ENCODE assay signal across 12 cellular contexts in the genomic region with DNA sequence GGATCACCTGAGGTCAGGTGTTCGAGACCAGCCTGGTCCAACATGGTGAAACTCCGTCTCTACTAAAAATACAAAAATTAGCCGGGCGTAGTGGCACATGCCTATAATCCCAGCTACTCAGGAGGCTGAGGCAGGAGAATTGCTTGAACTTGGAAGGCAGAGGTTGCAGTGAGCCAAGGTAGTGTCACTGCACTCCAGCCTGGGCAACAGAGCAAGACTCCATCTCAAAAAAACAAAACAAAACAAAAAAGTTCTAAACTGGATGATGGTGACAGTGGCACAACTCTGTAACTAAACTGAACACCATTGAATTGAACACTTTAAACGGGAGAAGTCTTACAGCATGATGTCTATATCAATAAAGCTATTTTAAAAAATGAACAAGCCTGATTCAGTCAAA. TPM values are rescaled to one million over a fixed set of nuclear protein-coding genes. Genes with fewer than 3 reads are reported as not detected.
DNase-seq lines count a peak whose midpoint lies in the region; ATAC-seq, FAIRE-seq and TF ChIP-seq lines count a peak whose summit lies in the region.
"Not testable (repeated sequence)": the region's sequence is repeated elsewhere in the genome, so short reads cannot be mapped to it uniquely, and the experiment has no call there.
"Had no signal": no experiment of that assay in that cellular context is flagged by ENCODE, and none has a peak within 500 bp of the region (broad histone marks: within the 10 kb centered on the region; RNA-seq: fewer than 3 reads in every experiment).

No MANE protein-coding gene starts in this region.

- peaks cover 17% of the 10 kb centered on the region for H3K4me1 ChIP-seq in CD8-positive, alpha-beta T cell (ENCODE audit: insufficient read depth, low read length)
- peaks cover 7 to 47% of the 10 kb centered on the region in 2 experiments; a peak in 3 of 5 replicates for H3K4me1 ChIP-seq in K562 (replicated peaks in 1 of 2; ENCODE audit: control insufficient read depth in 2 of 2, insufficient read depth in 2 of 2, low read length in 2 of 2)
- H3K4me1 ChIP-seq in tibial nerve, result peaks cover 0 to 63% (median 27%) of the 10 kb centered on the region in 4 donors

- H3K36me3 Mint-ChIP-seq in CD8-positive, alpha-beta T cell; T-helper 2 cell treated with Interferon-gamma antibody and Interleukin-4, amounts not matched to agents 5 μg/mL and 100 μg/mL, for 36 hours (ENCODE audit: low read depth); activated T-helper 17 cell treated with anti-CD3 and anti-CD28 coated beads, Interleukin-2, amount 50 U/mL, for 72 hours (ENCODE audit: low read depth); naive B cell; neural crest cell (ENCODE audit: low read depth): not testable (repeated sequence)
- peaks cover 16% of the 10 kb centered on the region for H3K36me3 Mint-ChIP-seq in effector memory CD8-positive, alpha-beta T cell (ENCODE audit: insufficient read depth)

- intact Hi-C loops in CD8-positive, alpha-beta T cell (cut with DNase I, micrococcal nuclease), result loop anchor here in 1 of 2 experiments (10.0 kb wide), 1 partner anchor 841 kb away; the partner anchor contains the start of gene INPP5A
- intact Hi-C loops in K562 (cut with micrococcal nuclease), result not testable (repeated sequence)

- TF ChIP-seq POLR2A in K562 (conservative IDR thresholded peaks at IDR 0.05); tibial nerve (IDR thresholded peaks at IDR 0.05): not testable (repeated sequence)

- H3K27ac Mint-ChIP-seq in CD8-positive, alpha-beta T cell; activated T-helper 17 cell treated with anti-CD3 and anti-CD28 coated beads, Interleukin-2, amount 50 U/mL, for 72 hours; effector memory CD8-positive, alpha-beta T cell; naive B cell; neural crest cell (ENCODE audit: unreplicated experiment): not testable (repeated sequence)
- H3K27ac Mint-ChIP-seq in T-helper 2 cell treated with Interferon-gamma antibody and Interleukin-4, amounts not matched to agents 5 μg/mL and 100 μg/mL, for 36 hours, result peak overlapping the region; percentile 55

- H3K9ac ChIP-seq in K562 (ENCODE audit: insufficient read depth in 1 of 2, low read depth in 2 of 2, low read length in 2 of 2), result not testable (repeated sequence)

- not testable (repeated sequence) for H3K27ac ChIP-seq in CD8-positive, alpha-beta T cell (ENCODE audit: low read depth, low read length); K562 (ENCODE audit: extremely low read depth, low read depth, low read length)
- peak overlapping the region; percentile 10 to 95 (median 54) for H3K27ac ChIP-seq in tibial nerve

- H3K36me3 ChIP-seq in CD8-positive, alpha-beta T cell (ENCODE audit: insufficient read depth, low read length); K562 (ENCODE audit: control insufficient read depth, insufficient read depth, low read length); tibial nerve: not testable (repeated sequence)

- TF ChIP-seq CTCF in CD8-positive, alpha-beta T cell (IDR thresholded peaks at IDR 0.05); K562 (IDR thresholded peaks at IDR 0.05 in 2 of 3, conservative IDR thresholded peaks at IDR 0.05 in 1 of 3; ENCODE audit: insufficient read depth in 2 of 3, low read depth in 1 of 3, low read length in 3 of 3); neural crest cell (conservative IDR thresholded peaks at IDR 0.05); tibial nerve (IDR thresholded peaks at IDR 0.05): not testable (repeated sequence)

- POLR2A ChIA-PET in CD8-positive, alpha-beta T cell (lab: Charles Lee), result interaction anchor here (1.2 to 6.1 kb wide), 2 partner anchors 13 to 18 kb away, joined by 3 to 38 read pairs; partner anchors contain the start of gene MTG1
- POLR2A ChIA-PET in K562 (lab: Yijun Ruan, JAX), result interaction anchor here (1.1 to 1.5 kb wide), 2 partner anchors 13 to 15 kb away, joined by 3 read pairs; no protein-coding TSS in a partner anchor

- H3K27me3 ChIP-seq in CD8-positive, alpha-beta T cell (ENCODE audit: insufficient read depth, low read length); K562 (ENCODE audit: control insufficient read depth in 2 of 2, insufficient read depth in 2 of 2, low read length in 2 of 2); tibial nerve: not testable (repeated sequence)

- not testable (repeated sequence) for H3K4me3 ChIP-seq in CD8-positive, alpha-beta T cell (ENCODE audit: low read depth, low read length); K562; tibial nerve

- not testable (repeated sequence) for H2AFZ ChIP-seq in K562 (ENCODE audit: low read depth, low read length)

- CTCF ChIA-PET in CD8-positive, alpha-beta T cell (lab: Charles Lee); K562 (lab: Yijun Ruan, JAX; ENCODE audit: low intra/inter-chr PET ratio): not testable (repeated sequence)

- not testable (repeated sequence) for H4K20me1 ChIP-seq in K562 (replicated peaks; ENCODE audit: control insufficient read depth, insufficient read depth, low read length)

- not testable (repeated sequence) for H3K4me1 Mint-ChIP-seq in CD8-positive, alpha-beta T cell (ENCODE audit: low read depth); T-helper 2 cell treated with Interferon-gamma antibody and Interleukin-4, amounts not matched to agents 5 μg/mL and 100 μg/mL, for 36 hours (ENCODE audit: low read depth); activated T-helper 17 cell treated with anti-CD3 and anti-CD28 coated beads, Interleukin-2, amount 50 U/mL, for 72 hours
- H3K4me1 Mint-ChIP-seq in effector memory CD8-positive, alpha-beta T cell (ENCODE audit: low read depth in 2 of 2), result peaks cover 12 to 15% of the 10 kb centered on the region in 2 donors
- peaks cover 24 to 52% (median 39%) of the 10 kb centered on the region in 3 donors for H3K4me1 Mint-ChIP-seq in naive B cell
- H3K4me1 Mint-ChIP-seq in neural crest cell, result peaks cover 28% of the 10 kb centered on the region

- H3K79me2 ChIP-seq in K562 (ENCODE audit: control insufficient read depth, insufficient read depth, low read length), result not testable (repeated sequence)

- not testable (repeated sequence) for BruUV-seq in K562 (replicated peaks; lab: Mats Ljungman, UMichigan)

- ATAC-seq in CD8-positive, alpha-beta T cell; activated T-helper 17 cell treated with anti-CD3 and anti-CD28 coated beads, Interleukin-2, amount 50 U/mL, for 72 hours (replicated peaks); K562; effector memory CD8-positive, alpha-beta T cell (replicated peaks); naive B cell (ENCODE audit: low read depth in 2 of 2): not testable (repeated sequence)

- H3K9me1 ChIP-seq in K562 (ENCODE audit: control insufficient read depth, insufficient read depth, low read length), result not testable (repeated sequence)

- FAIRE-seq in K562 (lab: Jason Lieb, UNC), result not testable (repeated sequence)

- TF ChIP-seq RAD21 in K562 (CRISPR knock-in tag; conservative IDR thresholded peaks at IDR 0.05 in 1 of 2, IDR thresholded peaks at IDR 0.05 in 1 of 2), result not testable (repeated sequence)

- DNase-seq in CD8-positive, alpha-beta T cell; T-helper 2 cell treated with Interferon-gamma antibody and Interleukin-4, amounts not matched to agents 5 μg/mL and 100 μg/mL, for 36 hours (ENCODE audit: low spot score); K562 (ENCODE audit: extremely low read depth in 1 of 4, low spot score in 3 of 4); effector memory CD8-positive, alpha-beta T cell; naive B cell; neural crest cell (ENCODE audit: low read depth, low spot score); tibial nerve (ENCODE audit: low spot score in 2 of 2): not testable (repeated sequence)

- TF ChIP-seq EP300 in K562 (IDR thresholded peaks at IDR 0.05; ENCODE audit: low read length); tibial nerve (IDR thresholded peaks at IDR 0.05): not testable (repeated sequence)

- not testable (repeated sequence) for H3K27me3 Mint-ChIP-seq in CD8-positive, alpha-beta T cell (ENCODE audit: low read depth); T-helper 2 cell treated with Interferon-gamma antibody and Interleukin-4, amounts not matched to agents 5 μg/mL and 100 μg/mL, for 36 hours (ENCODE audit: low read depth); activated T-helper 17 cell treated with anti-CD3 and anti-CD28 coated beads, Interleukin-2, amount 50 U/mL, for 72 hours; effector memory CD8-positive, alpha-beta T cell; naive B cell; neural crest cell (ENCODE audit: low read depth)

- H3K9me3 Mint-ChIP-seq in CD8-positive, alpha-beta T cell; T-helper 2 cell treated with Interferon-gamma antibody and Interleukin-4, amounts not matched to agents 5 μg/mL and 100 μg/mL, for 36 hours; activated T-helper 17 cell treated with anti-CD3 and anti-CD28 coated beads, Interleukin-2, amount 50 U/mL, for 72 hours; effector memory CD8-positive, alpha-beta T cell; naive B cell; neural crest cell: not testable (repeated sequence)

- H3K9me3 ChIP-seq in CD8-positive, alpha-beta T cell (ENCODE audit: low read length); K562 (replicated peaks; ENCODE audit: control insufficient read depth, insufficient read depth, low read depth, low read length); tibial nerve: not testable (repeated sequence)

- in situ Hi-C loops in K562 (cut with MboI), result not testable (repeated sequence)

- H3K4me3 Mint-ChIP-seq in CD8-positive, alpha-beta T cell, result peak overlapping the region; percentile 65
- H3K4me3 Mint-ChIP-seq in T-helper 2 cell treated with Interferon-gamma antibody and Interleukin-4, amounts not matched to agents 5 μg/mL and 100 μg/mL, for 36 hours, result peak overlapping the region; percentile 54
- H3K4me3 Mint-ChIP-seq in activated T-helper 17 cell treated with anti-CD3 and anti-CD28 coated beads, Interleukin-2, amount 50 U/mL, for 72 hours, result peak overlapping the region; percentile 52
- H3K4me3 Mint-ChIP-seq in effector memory CD8-positive, alpha-beta T cell, result peak overlapping the region; percentile 68 to 79
- H3K4me3 Mint-ChIP-seq in naive B cell, result peak overlapping the region in 6 of 8 donors; percentile 16 to 80 (median 74)
- peak overlapping the region; percentile 78 for H3K4me3 Mint-ChIP-seq in neural crest cell

- H3K4me2 ChIP-seq in K562 (ENCODE audit: insufficient read depth, low read length), result not testable (repeated sequence)

- 60% methylated on average over 3 of the region's 5 CpGs for WGBS in K562 (ENCODE audit: insufficient coverage, low coverage, missing lambda C conversion rate)
- WGBS in tibial nerve, 2 donors, result 81 to 93% methylated on average over 5 of the region's 5 CpGs

RNA-seq across cellular contexts. Expression of gene PAOX, which starts 2.9 kb away (rescaled TPM):
- total RNA-seq in CD8-positive, alpha-beta T cell, result 1 to 10 TPM; 2.4 to 3.5 TPM
- 1 to 10 TPM; 3.0 to 9.2 TPM for total RNA-seq in activated T-helper 17 cell treated with anti-CD3 and anti-CD28 coated beads, Interleukin-2, amount 50 U/mL, for 72 hours
- total RNA-seq in K562 (2011; cell fraction: chromatin; rRNA removed; ENCODE audit: low replicate concordance), result 4.2 and 13.2 TPM in 2 replicates
- 10.2 and 10.9 TPM in 2 replicates for total RNA-seq in K562 (2011; cell fraction: nucleolus; rRNA removed)
- total RNA-seq in K562 (2011; cell fraction: nucleoplasm; rRNA removed), result 7.6 and 9.1 TPM in 2 replicates
- total RNA-seq in K562 (2014; rRNA removed), result 4.9 and 8.7 TPM in 2 replicates
- total RNA-seq in K562 (2014; rRNA removed; fragmentation: Illumina TruSeq; extraction: Trizol), result 1.1 and 1.6 TPM in 2 replicates
- 2.6 and 2.8 TPM in 2 replicates for total RNA-seq in K562 (2015; rRNA removed; fragmentation: Illumina TruSeq; extraction: Trizol)
- total RNA-seq in K562 (2021), result 6.0 and 6.4 TPM in 2 replicates
- 4.2 and 4.3 TPM in 2 replicates for polyA plus RNA-seq in K562 (2011; rRNA removed)
- 5.2 and 10.9 TPM in 2 replicates for polyA plus RNA-seq in K562 (2011; cell fraction: cytosol; rRNA removed)
- 7.7 and 12.4 TPM in 2 replicates for polyA plus RNA-seq in K562 (2011; cell fraction: nucleus; rRNA removed)
- polyA plus RNA-seq in K562 (2012), result 3.5 and 4.0 TPM in 2 replicates
- polyA plus RNA-seq in K562 (2014; fragmentation: Illumina TruSeq; extraction: Trizol), result 1.4 and 2.0 TPM in 2 replicates
- polyA plus RNA-seq in K562 (2014; fragmentation: Nextera tagmentation; extraction: Ambion mirVana), result 1 to 10 TPM in 1 of 2 experiments, under 1 TPM in 1; 0.80 to 1.7 TPM
- 5.1 and 5.4 TPM in 2 replicates for polyA plus RNA-seq in K562 (2014; rRNA removed)
- polyA minus RNA-seq in K562 (2011; rRNA and poly(A)+ RNA removed), result 1.0 and 1.4 TPM in 2 replicates
- polyA minus RNA-seq in K562 (2011; cell fraction: cytosol; rRNA and poly(A)+ RNA removed), result 0.91 and 3.4 TPM in 2 replicates
- 3.9 and 4.3 TPM in 2 replicates for polyA minus RNA-seq in K562 (2011; cell fraction: nucleus; rRNA and poly(A)+ RNA removed)
- 10 to 100 TPM; 45.3 to 63.2 (median 53.5) TPM for polyA plus RNA-seq in naive B cell (ENCODE audit: low read depth in 6 of 6)
- total RNA-seq in neural crest cell, result 8.8 and 9.7 TPM in 2 replicates
- 10 to 100 TPM; 15.3 to 26.7 (median 18.4) TPM for total RNA-seq in tibial nerve

RNA-seq across cellular contexts. Expression of gene ECHS1, which starts 3.0 kb away (rescaled TPM):
- total RNA-seq in CD8-positive, alpha-beta T cell, result 1 to 10 TPM; 7.9 to 8.5 TPM
- total RNA-seq in activated T-helper 17 cell treated with anti-CD3 and anti-CD28 coated beads, Interleukin-2, amount 50 U/mL, for 72 hours, result 10 to 100 TPM; 61.3 to 73.8 TPM
- 6.2 and 13.6 TPM in 2 replicates for total RNA-seq in K562 (2011; cell fraction: chromatin; rRNA removed; ENCODE audit: low replicate concordance)
- 10.1 and 14.7 TPM in 2 replicates for total RNA-seq in K562 (2011; cell fraction: nucleolus; rRNA removed)
- total RNA-seq in K562 (2011; cell fraction: nucleoplasm; rRNA removed), result 9.6 and 10.3 TPM in 2 replicates
- total RNA-seq in K562 (2014; rRNA removed), result 69.5 and 74.3 TPM in 2 replicates
- 43.1 and 46.5 TPM in 2 replicates for total RNA-seq in K562 (2014; rRNA removed; fragmentation: Illumina TruSeq; extraction: Trizol)
- 48.4 and 49.3 TPM in 2 replicates for total RNA-seq in K562 (2015; rRNA removed; fragmentation: Illumina TruSeq; extraction: Trizol)
- 85.3 and 89.5 TPM in 2 replicates for total RNA-seq in K562 (2021)
- 16.6 and 23.5 TPM in 2 replicates for polyA plus RNA-seq in K562 (2011; rRNA removed)
- 23.9 and 38.6 TPM in 2 replicates for polyA plus RNA-seq in K562 (2011; cell fraction: cytosol; rRNA removed)
- polyA plus RNA-seq in K562 (2011; cell fraction: nucleus; rRNA removed), result 31.1 and 34.4 TPM in 2 replicates
- polyA plus RNA-seq in K562 (2012), result 72.3 and 78.6 TPM in 2 replicates
- 67.1 and 68.1 TPM in 2 replicates for polyA plus RNA-seq in K562 (2014; fragmentation: Illumina TruSeq; extraction: Trizol)
- polyA plus RNA-seq in K562 (2014; fragmentation: Nextera tagmentation; extraction: Ambion mirVana), result 100 to 1,000 TPM in 1 of 2 experiments, 10 to 100 TPM in 1; 98.8 to 100 TPM
- polyA plus RNA-seq in K562 (2014; rRNA removed), result 37.4 and 38.0 TPM in 2 replicates
- polyA minus RNA-seq in K562 (2011; rRNA and poly(A)+ RNA removed), result 12.8 and 14.4 TPM in 2 replicates
- polyA minus RNA-seq in K562 (2011; cell fraction: cytosol; rRNA and poly(A)+ RNA removed), result 29.2 and 40.4 TPM in 2 replicates
- polyA minus RNA-seq in K562 (2011; cell fraction: nucleus; rRNA and poly(A)+ RNA removed), result 4.2 and 7.0 TPM in 2 replicates
- polyA plus RNA-seq in naive B cell (ENCODE audit: low read depth in 6 of 6), result 100 to 1,000 TPM in 4 of 6 donors, 10 to 100 TPM in 2; 89.3 to 121 (median 110) TPM
- total RNA-seq in neural crest cell, result 98.1 and 103 TPM in 2 replicates
- total RNA-seq in tibial nerve, result 100 to 1,000 TPM in 1 of 4 donors, 10 to 100 TPM in 3; 70.5 to 104 (median 76.4) TPM

RNA-seq across cellular contexts. Expression of gene MTG1, which starts 17.8 kb away (rescaled TPM):
- total RNA-seq in CD8-positive, alpha-beta T cell, result 10 to 100 TPM; 30.2 to 31.0 TPM
- total RNA-seq in activated T-helper 17 cell treated with anti-CD3 and anti-CD28 coated beads, Interleukin-2, amount 50 U/mL, for 72 hours, result 10 to 100 TPM; 38.9 to 58.8 TPM
- 121 and 197 TPM in 2 replicates for total RNA-seq in K562 (2011; cell fraction: chromatin; rRNA removed; ENCODE audit: low replicate concordance)
- total RNA-seq in K562 (2011; cell fraction: nucleolus; rRNA removed), result 101 and 119 TPM in 2 replicates
- total RNA-seq in K562 (2011; cell fraction: nucleoplasm; rRNA removed), result 85.3 and 89.5 TPM in 2 replicates
- total RNA-seq in K562 (2014; rRNA removed) (11.6 and 16.9 TPM in 2 replicates), K562 (2014; rRNA removed; fragmentation: Illumina TruSeq; extraction: Trizol) (10.1 and 13.8 TPM in 2 replicates), K562 (2015; rRNA removed; fragmentation: Illumina TruSeq; extraction: Trizol) (13.8 and 15.4 TPM in 2 replicates), K562 (2021) (18.1 and 18.2 TPM in 2 replicates), neural crest cell (104 and 105 TPM in 2 replicates), tibial nerve (10 to 100 TPM; 28.7 to 65.7 (median 34.7) TPM)
- polyA plus RNA-seq in K562 (2011; rRNA removed) (24.1 and 27.1 TPM in 2 replicates), K562 (2014; fragmentation: Illumina TruSeq; extraction: Trizol) (19.5 and 22.1 TPM in 2 replicates), K562 (2014; fragmentation: Nextera tagmentation; extraction: Ambion mirVana) (1 to 10 TPM; 2.8 to 3.0 TPM), K562 (2014; rRNA removed) (23.0 and 28.2 TPM in 2 replicates), naive B cell (ENCODE audit: low read depth in 6 of 6) (10 to 100 TPM; 41.1 to 82.6 (median 47.3) TPM)
- 17.9 and 25.1 TPM in 2 replicates for polyA plus RNA-seq in K562 (2011; cell fraction: cytosol; rRNA removed)
- 72.9 and 146 TPM in 2 replicates for polyA plus RNA-seq in K562 (2011; cell fraction: nucleus; rRNA removed)
- polyA plus RNA-seq in K562 (2012), result 16.4 and 17.9 TPM in 2 replicates
- polyA minus RNA-seq in K562 (2011; rRNA and poly(A)+ RNA removed), result 25.9 and 28.3 TPM in 2 replicates
- 16.2 and 17.5 TPM in 2 replicates for polyA minus RNA-seq in K562 (2011; cell fraction: cytosol; rRNA and poly(A)+ RNA removed)
- 29.9 and 33.8 TPM in 2 replicates for polyA minus RNA-seq in K562 (2011; cell fraction: nucleus; rRNA and poly(A)+ RNA removed)

RNA-seq across cellular contexts. Expression of gene FUOM, which starts 18.4 kb away (rescaled TPM):
- 1 to 10 TPM; 7.9 to 10.0 TPM for total RNA-seq in CD8-positive, alpha-beta T cell
- 10 to 100 TPM; 13.8 to 21.9 TPM for total RNA-seq in activated T-helper 17 cell treated with anti-CD3 and anti-CD28 coated beads, Interleukin-2, amount 50 U/mL, for 72 hours
- 10.6 and 28.4 TPM in 2 replicates for total RNA-seq in K562 (2011; cell fraction: chromatin; rRNA removed; ENCODE audit: low replicate concordance)
- 42.5 and 54.1 TPM in 2 replicates for total RNA-seq in K562 (2011; cell fraction: nucleolus; rRNA removed)
- 19.0 and 24.0 TPM in 2 replicates for total RNA-seq in K562 (2011; cell fraction: nucleoplasm; rRNA removed)
- total RNA-seq in K562 (2014; rRNA removed) (89.7 and 91.1 TPM in 2 replicates), K562 (2014; rRNA removed; fragmentation: Illumina TruSeq; extraction: Trizol) (8.6 and 14.0 TPM in 2 replicates), K562 (2015; rRNA removed; fragmentation: Illumina TruSeq; extraction: Trizol) (26.7 and 27.0 TPM in 2 replicates), K562 (2021) (47.8 and 61.2 TPM in 2 replicates), neural crest cell (18.1 and 18.3 TPM in 2 replicates), tibial nerve (10 to 100 TPM; 44.1 to 59.4 (median 49.3) TPM)
- polyA plus RNA-seq in K562 (2011; rRNA removed) (27.4 and 31.3 TPM in 2 replicates), K562 (2014; fragmentation: Illumina TruSeq; extraction: Trizol) (20.4 and 34.6 TPM in 2 replicates), K562 (2014; fragmentation: Nextera tagmentation; extraction: Ambion mirVana) (10 to 100 TPM in 1 of 2 experiments, 1 to 10 TPM in 1; 1.8 to 14.4 TPM), K562 (2014; rRNA removed) (96.1 and 108 TPM in 2 replicates), naive B cell (ENCODE audit: low read depth in 6 of 6) (10 to 100 TPM; 31.3 to 46.5 (median 42.0) TPM)
- polyA plus RNA-seq in K562 (2011; cell fraction: cytosol; rRNA removed), result 39.9 and 94.4 TPM in 2 replicates
- 29.5 and 49.3 TPM in 2 replicates for polyA plus RNA-seq in K562 (2011; cell fraction: nucleus; rRNA removed)
- 22.3 and 26.8 TPM in 2 replicates for polyA plus RNA-seq in K562 (2012)
- polyA minus RNA-seq in K562 (2011; rRNA and poly(A)+ RNA removed), result 2.1 and 4.9 TPM in 2 replicates
- 7.0 and 9.8 TPM in 2 replicates for polyA minus RNA-seq in K562 (2011; cell fraction: cytosol; rRNA and poly(A)+ RNA removed)
- 38.7 and 48.6 TPM in 2 replicates for polyA minus RNA-seq in K562 (2011; cell fraction: nucleus; rRNA and poly(A)+ RNA removed)

RNA-seq across cellular contexts. Expression of gene PRAP1, which starts 29.0 kb away (rescaled TPM):
- not detected for total RNA-seq in CD8-positive, alpha-beta T cell
- not detected for total RNA-seq in activated T-helper 17 cell treated with anti-CD3 and anti-CD28 coated beads, Interleukin-2, amount 50 U/mL, for 72 hours
- total RNA-seq in K562 (2011; cell fraction: chromatin; rRNA removed; ENCODE audit: low replicate concordance), result not detected in 2 replicates
- total RNA-seq in K562 (2011; cell fraction: nucleolus; rRNA removed), result not detected in 2 replicates
- total RNA-seq in K562 (2011; cell fraction: nucleoplasm; rRNA removed), result not detected in 2 replicates
- total RNA-seq in K562 (2014; rRNA removed) (not detected in 2 replicates), K562 (2014; rRNA removed; fragmentation: Illumina TruSeq; extraction: Trizol) (not detected in 2 replicates), K562 (2015; rRNA removed; fragmentation: Illumina TruSeq; extraction: Trizol) (not detected in 2 replicates), K562 (2021) (not detected in 2 replicates), neural crest cell (not detected in 2 replicates), tibial nerve (10 to 100 TPM in 3 of 4 donors, 1 to 10 TPM in 1; 9.8 to 29.4 (median 16.6) TPM)
- polyA plus RNA-seq in K562 (2011; rRNA removed) (not detected in 2 replicates), K562 (2014; fragmentation: Illumina TruSeq; extraction: Trizol) (not detected in 2 replicates), K562 (2014; fragmentation: Nextera tagmentation; extraction: Ambion mirVana) (not detected), K562 (2014; rRNA removed) (0.16 TPM in 1 of 2 replicates, not detected in the other), naive B cell (ENCODE audit: low read depth in 6 of 6) (not detected)
- polyA plus RNA-seq in K562 (2011; cell fraction: cytosol; rRNA removed), result 0.07 TPM in 1 of 2 replicates, not detected in the other
- polyA plus RNA-seq in K562 (2011; cell fraction: nucleus; rRNA removed), result not detected in 2 replicates
- not detected in 2 replicates for polyA plus RNA-seq in K562 (2012)
- not detected in 2 replicates for polyA minus RNA-seq in K562 (2011; rRNA and poly(A)+ RNA removed)
- polyA minus RNA-seq in K562 (2011; cell fraction: cytosol; rRNA and poly(A)+ RNA removed), result not detected in 2 replicates
- polyA minus RNA-seq in K562 (2011; cell fraction: nucleus; rRNA and poly(A)+ RNA removed), result not detected in 2 replicates
- total RNA-seq: Daoy, H7, HFFc6, MCF 10A had no signal
